ENCODE assay signal across 16 cellular contexts in the genomic region with DNA sequence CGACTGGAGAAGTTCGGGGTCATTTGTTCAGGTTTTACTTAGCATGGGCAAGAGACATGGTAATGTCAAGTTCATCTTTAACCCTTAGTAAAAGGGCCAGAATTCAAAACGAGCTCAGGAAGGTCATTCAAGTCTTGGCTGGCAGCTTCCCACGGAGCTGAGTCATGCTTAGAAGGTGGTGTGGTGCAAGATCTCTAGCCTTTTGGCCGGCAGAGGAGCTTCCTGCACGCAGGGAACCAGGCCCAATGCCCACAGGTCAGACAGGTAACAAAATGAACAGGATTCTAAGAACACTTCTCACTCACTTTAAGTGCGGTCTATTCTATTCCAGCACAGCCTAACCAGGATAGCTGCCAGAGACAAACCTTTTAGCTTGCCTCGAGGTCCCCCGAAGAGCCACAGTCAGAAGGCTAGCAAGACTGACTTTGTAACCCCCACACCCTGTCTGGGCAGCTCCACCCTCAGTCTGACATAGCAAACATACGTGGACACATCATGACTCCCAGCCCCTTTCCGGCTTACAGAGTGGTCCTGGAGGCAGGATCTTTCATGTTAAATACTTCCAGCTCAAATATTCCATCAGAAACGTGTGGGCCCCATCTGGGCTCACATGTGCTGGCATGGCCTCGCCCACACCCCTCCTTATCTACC.
A peak's percentile ranks its signal among the peaks of the same experiment; 100 is the strongest.
DNase-seq lines count a peak whose midpoint lies in the region; ATAC-seq, FAIRE-seq and TF ChIP-seq lines count a peak whose summit lies in the region.
"Had no signal": no experiment of that assay in that cellular context is flagged by ENCODE, and none has a peak within 500 bp of the region (broad histone marks: within the 10 kb centered on the region; RNA-seq: fewer than 3 reads in every experiment).

No MANE protein-coding gene starts in this region.

- H3K79me1 ChIP-seq in trophoblast cell (ENCODE audit: low read length) = no peaks in the 10 kb centered on the region

- no peaks in the 10 kb centered on the region; the same call in 1 of the 2 replicates for H4K20me1 ChIP-seq in GM23338 (replicated peaks; ENCODE audit: insufficient read depth)

- H3K4me3 ChIP-seq in GM23338 (no peak overlapping the region), NB4 (ENCODE audit: low read depth, low read length) (no peak overlapping the region), bronchial epithelial cell (ENCODE audit: low read depth, low read length) (no peak overlapping the region), trophoblast cell (ENCODE audit: low read depth, low read length) (no peak overlapping the region)

- H3K27me3 Mint-ChIP-seq in GM23338 (ENCODE audit: insufficient read depth, low read depth, poor library complexity) = no peaks in the 10 kb centered on the region
- H3K27me3 Mint-ChIP-seq in activated CD4-positive, alpha-beta T cell treated with anti-CD3 and anti-CD28 coated beads, Interleukin-2, amount 10 ng/mL, durations not matched to agents 7 days and 5 days = no peaks in the 10 kb centered on the region

- H2BK12ac ChIP-seq in trophoblast cell (ENCODE audit: low read length) = no peak overlapping the region

- 0 out of 2 replicates have a peak overlapping the region, but pooled peaks have one; percentile 21 for H3K27ac Mint-ChIP-seq in GM23338
- no peak overlapping the region for H3K27ac Mint-ChIP-seq in activated CD4-positive, alpha-beta T cell treated with anti-CD3 and anti-CD28 coated beads, Interleukin-2, amount 10 ng/mL, durations not matched to agents 7 days and 5 days
- H3K27ac Mint-ChIP-seq: nephron had no signal

- TF ChIP-seq CTCF in GM23338 (conservative IDR thresholded peaks at IDR 0.05; ENCODE audit: low read depth in 2 of 2) (no peak), NB4 (IDR thresholded peaks at IDR 0.05; ENCODE audit: low read depth, low read length) (no peak), bronchial epithelial cell (IDR thresholded peaks at IDR 0.05; ENCODE audit: insufficient read depth, low read length, severe bottlenecking) (no peak)

- H3K9me3 Mint-ChIP-seq in GM23338 = peaks cover 7% of the 10 kb centered on the region; the same call in 2 of the 3 replicates
- peaks cover 4% of the 10 kb centered on the region for H3K9me3 Mint-ChIP-seq in activated CD4-positive, alpha-beta T cell treated with anti-CD3 and anti-CD28 coated beads, Interleukin-2, amount 10 ng/mL, durations not matched to agents 7 days and 5 days

- no peaks in the 10 kb centered on the region for H3K36me3 Mint-ChIP-seq in GM23338 (ENCODE audit: low read depth)
- H3K36me3 Mint-ChIP-seq in activated CD4-positive, alpha-beta T cell treated with anti-CD3 and anti-CD28 coated beads, Interleukin-2, amount 10 ng/mL, durations not matched to agents 7 days and 5 days (ENCODE audit: low read depth) = no peaks in the 10 kb centered on the region

- no peak overlapping the region for H3K14ac ChIP-seq in trophoblast cell (ENCODE audit: low read length)

- H2BK120ac ChIP-seq in trophoblast cell (ENCODE audit: insufficient read depth, low read length, poor library complexity) = no peak overlapping the region

- DNase-seq in GM23338 (ENCODE audit: low spot score) (no peak), NB4 (ENCODE audit: low read depth) (peak; percentile 77), bronchial epithelial cell (ENCODE audit: low read depth) (peak; percentile 88), trophoblast cell (peak; percentile 10 to 30), SIG-M5 (lab: John Stamatoyannopoulos, UW) (no peak)
- no peak for DNase-seq in activated CD4-positive, alpha-beta T cell treated with anti-CD3 and anti-CD28 coated beads, Interleukin-2, amount 10 ng/mL, durations not matched to agents 7 days and 5 days
- DNase-seq: activated naive CD4-positive, alpha-beta T cell; C1 segment of cervical spinal cord; caudate nucleus; left colon; NCI-H510A; stimulated activated naive CD4-positive, alpha-beta T cell treated with Interleukin-2 at 50 U/mL for 16 hours had no signal

- POLR2A ChIA-PET in activated CD4-positive, alpha-beta T cell treated with anti-CD3 and anti-CD28 coated beads, Interleukin-2, amount 10 ng/mL, durations not matched to agents 7 days and 5 days (lab: Charles Lee) = no interaction called here

- H3K79me2 ChIP-seq in GM23338 (replicated peaks; ENCODE audit: insufficient read depth) (no peaks in the 10 kb centered on the region), trophoblast cell (ENCODE audit: control insufficient read depth, insufficient read depth, low read length, poor library complexity) (no peaks in the 10 kb centered on the region)

- no peaks in the 10 kb centered on the region for H3F3A ChIP-seq in GM23338 (replicated peaks; ENCODE audit: low read depth)

- no peak overlapping the region for H2AK5ac ChIP-seq in trophoblast cell (ENCODE audit: low read length)

- no peak overlapping the region for H4K91ac ChIP-seq in trophoblast cell (ENCODE audit: low read depth, low read length)

- H3K9me3 ChIP-seq in trophoblast cell (ENCODE audit: insufficient read depth, low read depth, low read length) = no peaks in the 10 kb centered on the region

- no peak for TF ChIP-seq POLR2A in NB4 (IDR thresholded peaks at IDR 0.05; ENCODE audit: extremely low read depth, insufficient read length)

- H3K27me3 ChIP-seq in GM23338 (ENCODE audit: insufficient read depth) (no peaks in the 10 kb centered on the region), bronchial epithelial cell (ENCODE audit: control insufficient read depth, insufficient read depth, low read length) (no peaks in the 10 kb centered on the region), trophoblast cell (ENCODE audit: insufficient read depth, low read length) (no peaks in the 10 kb centered on the region)

- no peak overlapping the region for H4K8ac ChIP-seq in trophoblast cell (ENCODE audit: low read depth, low read length)

- CTCF ChIA-PET in activated CD4-positive, alpha-beta T cell treated with anti-CD3 and anti-CD28 coated beads, Interleukin-2, amount 10 ng/mL, durations not matched to agents 7 days and 5 days (lab: Charles Lee) = interaction anchor here (0.6 to 1.7 kb wide), 2 partner anchors 9 kb away, joined by 3 to 5 read pairs; no protein-coding TSS in a partner anchor

- peak; percentile 36 for FAIRE-seq in bronchial epithelial cell (lab: Jason Lieb, UNC)

- no peaks in the 10 kb centered on the region for H3K36me3 ChIP-seq in GM23338 (ENCODE audit: insufficient read depth)
- H3K36me3 ChIP-seq in bronchial epithelial cell (ENCODE audit: control insufficient read depth, insufficient read depth, low read length) = no peaks in the 10 kb centered on the region
- no peaks in the 10 kb centered on the region for H3K36me3 ChIP-seq in trophoblast cell (ENCODE audit: control insufficient read depth in 1 of 2, insufficient read depth in 2 of 2, low read length in 2 of 2)

- 0 out of 3 replicates have a peak, but pooled peaks cover 5% of the 10 kb centered on the region for H3K4me1 Mint-ChIP-seq in GM23338
- no peaks in the 10 kb centered on the region for H3K4me1 Mint-ChIP-seq in activated CD4-positive, alpha-beta T cell treated with anti-CD3 and anti-CD28 coated beads, Interleukin-2, amount 10 ng/mL, durations not matched to agents 7 days and 5 days
- H3K4me1 Mint-ChIP-seq: nephron had no signal

- H3K4me3 Mint-ChIP-seq in GM23338 = no peak overlapping the region
- H3K4me3 Mint-ChIP-seq in activated CD4-positive, alpha-beta T cell treated with anti-CD3 and anti-CD28 coated beads, Interleukin-2, amount 10 ng/mL, durations not matched to agents 7 days and 5 days = no peak overlapping the region
- H3K4me3 Mint-ChIP-seq: nephron had no signal

- H3K9me2 ChIP-seq in GM23338 (ENCODE audit: insufficient read depth) = peaks cover 5% of the 10 kb centered on the region

- no peak overlapping the region for H3K18ac ChIP-seq in trophoblast cell (ENCODE audit: low read length)

- no peak overlapping the region for H4K12ac ChIP-seq in trophoblast cell (ENCODE audit: low read depth, low read length)

- no peak overlapping the region for H3K23ac ChIP-seq in trophoblast cell (ENCODE audit: low read length)

- H2AFZ ChIP-seq in GM23338 (peak overlapping the region; percentile 28; the same call in 1 of the 2 replicates), trophoblast cell (ENCODE audit: insufficient read depth, low read length, poor library complexity) (no peak overlapping the region)

- no peak overlapping the region for H2BK5ac ChIP-seq in trophoblast cell (ENCODE audit: low read depth, low read length, poor library complexity)

- H3K4me2 ChIP-seq in GM23338 (no peak overlapping the region), trophoblast cell (ENCODE audit: low read length) (no peak overlapping the region)

- no CpG with 5 or more reads among the region's 13 CpGs for WGBS in trophoblast cell (ENCODE audit: extremely low coverage, insufficient coverage, insufficient read length)

- no peaks in the 10 kb centered on the region for H3K4me1 ChIP-seq in GM23338 (ENCODE audit: insufficient read depth)
- H3K4me1 ChIP-seq in trophoblast cell (ENCODE audit: control insufficient read depth in 1 of 2, insufficient read depth in 2 of 2, low read length in 2 of 2) = peaks cover 4 to 5% of the 10 kb centered on the region in 2 experiments

- ATAC-seq in GM23338 (no peak), GM21786 (IDR thresholded peaks at IDR 0.05; ENCODE audit: unreplicated experiment) (no peak), GM21717 (IDR thresholded peaks at IDR 0.05; ENCODE audit: unreplicated experiment) (no peak)
- ATAC-seq: left colon, sciatic nerve had no signal

- H3K27ac ChIP-seq in GM23338 (ENCODE audit: low read depth) = no peak overlapping the region
- no peak overlapping the region for H3K27ac ChIP-seq in trophoblast cell (ENCODE audit: low read depth, low read length)

- H3K9ac ChIP-seq in trophoblast cell (ENCODE audit: low read length) = no peak overlapping the region

- H3K4ac ChIP-seq in trophoblast cell (ENCODE audit: low read depth, low read length) = no peak overlapping the region

TF ChIP-seq in GM23338, 12 proteins besides CTCF, POLR2A, EP300 and RAD21 (continues in another document):
- TF ChIP-seq CREB1 (CRISPR knock-in tag; IDR thresholded peaks at IDR 0.05; ENCODE audit: low read depth) (no peak), ZNF114 (CRISPR knock-in tag; IDR thresholded peaks at IDR 0.05) (no peak)

Comparison
In these comparisons a context has a peak if more than half of its experiments do, and no peak if none do; other contexts are left out.
1. DNase-seq: peak in NB4 (single experiment), bronchial epithelial cell (single experiment) and trophoblast cell (2 of 2); none in GM23338 (single experiment), activated CD4-positive, alpha-beta T cell treated with anti-CD3 and anti-CD28 coated beads, Interleukin-2, amount 10 ng/mL, durations not matched to agents 7 days and 5 days (single experiment) and SIG-M5 (single experiment).